1 cellular context compared by ENCODE assay signal in genomic region chr17:68035131-68035522, GRCh38.
TF ChIP-seq lines count a peak whose summit lies in the region.

No MANE protein-coding gene starts in this region.

TF ChIP-seq in HepG2, 621 proteins besides CTCF, POLR2A, EP300 and RAD21 (continued from another document and continues in another):
- no peak for TF ChIP-seq AHDC1 (CRISPR knock-in tag; IDR thresholded peaks at IDR 0.05; ENCODE audit: borderline replicate concordance)
- TF ChIP-seq NONO (IDR thresholded peaks at IDR 0.05), result no peak
- no peak for TF ChIP-seq NONO (CRISPR knock-in tag; conservative IDR thresholded peaks at IDR 0.05)
- TF ChIP-seq ARNT (IDR thresholded peaks at IDR 0.05), result no peak
- TF ChIP-seq ZNF354B (CRISPR knock-in tag; IDR thresholded peaks at IDR 0.05), result no peak
- TF ChIP-seq HNF1B (CRISPR knock-in tag; IDR thresholded peaks at IDR 0.05), result no peak
- no peak for TF ChIP-seq SSRP1 (CRISPR knock-in tag; IDR thresholded peaks at IDR 0.05)
- 0 out of 2 replicates have a peak, but pooled peaks have one; percentile 12 for TF ChIP-seq ZBTB43 (CRISPR knock-in tag; conservative IDR thresholded peaks at IDR 0.05)
- TF ChIP-seq ZNF292 (CRISPR knock-in tag; IDR thresholded peaks at IDR 0.05; ENCODE audit: borderline replicate concordance, low read depth), result no peak
- no peak for TF ChIP-seq ZSCAN9 (CRISPR knock-in tag; IDR thresholded peaks at IDR 0.05; ENCODE audit: borderline replicate concordance)
- no peak for TF ChIP-seq ZNF747 (CRISPR knock-in tag; IDR thresholded peaks at IDR 0.05; ENCODE audit: borderline replicate concordance)
- no peak for TF ChIP-seq SIN3A (IDR thresholded peaks at IDR 0.05; ENCODE audit: borderline replicate concordance, low read depth, low read length)
- no peak for TF ChIP-seq ZNF235 (CRISPR knock-in tag; IDR thresholded peaks at IDR 0.05; ENCODE audit: borderline replicate concordance)
- TF ChIP-seq ZNF251 (CRISPR knock-in tag; IDR thresholded peaks at IDR 0.05), result no peak
- TF ChIP-seq KMT2A (CRISPR knock-in tag; IDR thresholded peaks at IDR 0.05), result no peak
- TF ChIP-seq SMARCE1 (IDR thresholded peaks at IDR 0.05; ENCODE audit: borderline replicate concordance), result no peak
- TF ChIP-seq ZNF709 (CRISPR knock-in tag; IDR thresholded peaks at IDR 0.05), result no peak
- 0 out of 2 replicates have a peak, but pooled peaks have one; percentile 33 for TF ChIP-seq ZNF12 (CRISPR knock-in tag; IDR thresholded peaks at IDR 0.05)
- no peak for TF ChIP-seq REXO4 (CRISPR knock-in tag; IDR thresholded peaks at IDR 0.05; ENCODE audit: borderline replicate concordance)
- no peak for TF ChIP-seq ZSCAN22 (CRISPR knock-in tag; IDR thresholded peaks at IDR 0.05)
- TF ChIP-seq TAF15 (IDR thresholded peaks at IDR 0.05; ENCODE audit: low read depth, low read length, poor library complexity, severe bottlenecking), result peak; percentile 30
- no peak for TF ChIP-seq POGZ (CRISPR knock-in tag; IDR thresholded peaks at IDR 0.05)
- no peak for TF ChIP-seq BRF2 (CRISPR knock-in tag; IDR thresholded peaks at IDR 0.05)
- no peak for TF ChIP-seq NFYC (CRISPR knock-in tag; IDR thresholded peaks at IDR 0.05)
- TF ChIP-seq ZNF674 (CRISPR knock-in tag; IDR thresholded peaks at IDR 0.05; ENCODE audit: low read depth), result no peak
- no peak for TF ChIP-seq ZNF501 (CRISPR knock-in tag; IDR thresholded peaks at IDR 0.05)
- no peak for TF ChIP-seq SKIL (CRISPR knock-in tag; IDR thresholded peaks at IDR 0.05; ENCODE audit: borderline replicate concordance)
- no peak for TF ChIP-seq KDM6A (CRISPR knock-in tag; IDR thresholded peaks at IDR 0.05; ENCODE audit: low read depth)
- TF ChIP-seq GABPB1 (CRISPR knock-in tag; IDR thresholded peaks at IDR 0.05), result peak; percentile 67; the same call in 1 of the 2 replicates
- no peak for TF ChIP-seq MBNL3 (CRISPR knock-in tag; conservative IDR thresholded peaks at IDR 0.05)
- TF ChIP-seq ZBTB39 (CRISPR knock-in tag; IDR thresholded peaks at IDR 0.05), result no peak
- peak; percentile 58; the same call in 1 of the 2 replicates for TF ChIP-seq HCFC1 (IDR thresholded peaks at IDR 0.05; ENCODE audit: low read depth, low read length)
- 0 out of 2 replicates have a peak, but pooled peaks have one; percentile 16 for TF ChIP-seq ZNF766 (CRISPR knock-in tag; IDR thresholded peaks at IDR 0.05; ENCODE audit: borderline replicate concordance)
- TF ChIP-seq NFRKB (IDR thresholded peaks at IDR 0.05), result no peak
- no peak for TF ChIP-seq ZNF280D (CRISPR knock-in tag; IDR thresholded peaks at IDR 0.05)
- TF ChIP-seq RBAK (CRISPR knock-in tag; IDR thresholded peaks at IDR 0.05), result no peak
- TF ChIP-seq ZGPAT (CRISPR knock-in tag; IDR thresholded peaks at IDR 0.05), result no peak; the same call in 1 of the 2 replicates
- no peak for TF ChIP-seq DMAP1 (CRISPR knock-in tag; IDR thresholded peaks at IDR 0.05)
- TF ChIP-seq ZBTB8A (CRISPR knock-in tag; IDR thresholded peaks at IDR 0.05; ENCODE audit: borderline replicate concordance, low read depth), result no peak; the same call in 1 of the 2 replicates
- no peak for TF ChIP-seq ZNF879 (CRISPR knock-in tag; IDR thresholded peaks at IDR 0.05)
- no peak for TF ChIP-seq FLYWCH1 (CRISPR knock-in tag; IDR thresholded peaks at IDR 0.05)
- TF ChIP-seq SCMH1 (CRISPR knock-in tag; IDR thresholded peaks at IDR 0.05; ENCODE audit: borderline replicate concordance), result no peak
- no peak for TF ChIP-seq RORA (CRISPR knock-in tag; IDR thresholded peaks at IDR 0.05)
- TF ChIP-seq CC2D1A (CRISPR knock-in tag; IDR thresholded peaks at IDR 0.05), result no peak
- TF ChIP-seq FOSL1 (CRISPR knock-in tag; IDR thresholded peaks at IDR 0.05; ENCODE audit: borderline replicate concordance), result no peak
- TF ChIP-seq THYN1 (CRISPR knock-in tag; IDR thresholded peaks at IDR 0.05; ENCODE audit: borderline replicate concordance, low read depth), result 0 out of 2 replicates have a peak, but pooled peaks have one; percentile 9
